ENCODE assay signal across 8 cellular contexts in genomic region chr2:242088044-242088443, GRCh38.
DNase-seq lines count a peak whose midpoint lies in the region; ATAC-seq and TF ChIP-seq lines count a peak whose summit lies in the region.
"Not testable (repeated sequence)": the region's sequence is repeated elsewhere in the genome, so short reads cannot be mapped to it uniquely, and the experiment has no call there.

No MANE protein-coding gene starts in this region.

- not testable (repeated sequence) for H3K9me3 Mint-ChIP-seq in glutamatergic neuron (ENCODE audit: unreplicated experiment); natural killer cell treated with Interleukin-12 subunit alpha and Interleukin-12 subunit beta and Interleukin-15 and Interleukin-18, amount 100 ng/mL, for 72 hours

- 0 to 1% (median 0%) methylated on average over 4 to 26 of the region's 37 CpGs for WGBS in adrenal gland, 4 donors

- TF ChIP-seq POLR2A in adrenal gland (IDR thresholded peaks at IDR 0.05) = not testable (repeated sequence)

- H3K36me3 ChIP-seq in GM06990 (ENCODE audit: control insufficient read depth, insufficient read depth, low read length); SJCRH30; adrenal gland (replicated peaks in 1 of 2); thoracic aorta: not testable (repeated sequence)

- intact Hi-C loops in adrenal gland (cut with DNase I) = not testable (repeated sequence)

- H3K27ac ChIP-seq in SJCRH30 = not testable (repeated sequence)
- H3K27ac ChIP-seq in adrenal gland (peak overlapping the region in 3 of 5 donors; percentile 64 to 84 (median 65)), thoracic aorta (peak overlapping the region in 1 of 2 donors; percentile 15)

- H3K4me3 Mint-ChIP-seq in glutamatergic neuron (ENCODE audit: unreplicated experiment) = peak overlapping the region; percentile 82
- H3K4me3 Mint-ChIP-seq in natural killer cell treated with Interleukin-12 subunit alpha and Interleukin-12 subunit beta and Interleukin-15 and Interleukin-18, amount 100 ng/mL, for 72 hours = peak overlapping the region; percentile 79

- ATAC-seq in GM21717 (IDR thresholded peaks at IDR 0.05; ENCODE audit: unreplicated experiment) (peak; percentile 34), HG03432 (IDR thresholded peaks at IDR 0.05; ENCODE audit: unreplicated experiment) (peak; percentile 35)
- ATAC-seq in natural killer cell treated with Interleukin-12 subunit alpha and Interleukin-12 subunit beta and Interleukin-15 and Interleukin-18, amount 100 ng/mL, for 72 hours = peak; percentile 52
- not testable (repeated sequence) for ATAC-seq in thoracic aorta (ENCODE audit: insufficient number of reproducible peaks, low FRiP score, low read depth)

- H3K4me3 ChIP-seq in GM06990 (replicated peaks; ENCODE audit: low read depth, low read length) = peak overlapping the region; percentile 56
- peak overlapping the region; percentile 96 for H3K4me3 ChIP-seq in SJCRH30
- peak overlapping the region; percentile 14 to 91 (median 50) for H3K4me3 ChIP-seq in adrenal gland
- peak overlapping the region; percentile 100 for H3K4me3 ChIP-seq in thoracic aorta

- TF ChIP-seq CTCF in GM06990 (IDR thresholded peaks at IDR 0.05; ENCODE audit: insufficient read depth, low read length, poor library complexity, severe bottlenecking); adrenal gland (IDR thresholded peaks at IDR 0.05); glutamatergic neuron (IDR thresholded peaks at IDR 0.05; ENCODE audit: partially characterized antibody, unreplicated experiment); thoracic aorta (IDR thresholded peaks at IDR 0.05): not testable (repeated sequence)

- not testable (repeated sequence) for H3K27ac Mint-ChIP-seq in glutamatergic neuron (ENCODE audit: unreplicated experiment)
- peak overlapping the region in 1 of 2 donors; percentile 54 for H3K27ac Mint-ChIP-seq in natural killer cell treated with Interleukin-12 subunit alpha and Interleukin-12 subunit beta and Interleukin-15 and Interleukin-18, amount 100 ng/mL, for 72 hours

- H3K27me3 ChIP-seq in GM06990 (replicated peaks; ENCODE audit: control insufficient read depth, insufficient read depth, low read length); SJCRH30; adrenal gland; thoracic aorta (replicated peaks; ENCODE audit: insufficient read depth): not testable (repeated sequence)

- not testable (repeated sequence) for H3K27me3 Mint-ChIP-seq in glutamatergic neuron (ENCODE audit: unreplicated experiment); natural killer cell treated with Interleukin-12 subunit alpha and Interleukin-12 subunit beta and Interleukin-15 and Interleukin-18, amount 100 ng/mL, for 72 hours

- H3K36me3 Mint-ChIP-seq in glutamatergic neuron (ENCODE audit: unreplicated experiment); natural killer cell treated with Interleukin-12 subunit alpha and Interleukin-12 subunit beta and Interleukin-15 and Interleukin-18, amount 100 ng/mL, for 72 hours: not testable (repeated sequence)

- not testable (repeated sequence) for H3K9me3 ChIP-seq in SJCRH30 (replicated peaks); adrenal gland (replicated peaks in 1 of 3); thoracic aorta

- DNase-seq in GM06990 (ENCODE audit: extremely low read depth, insufficient read length); SJCRH30; glutamatergic neuron; natural killer cell treated with Interleukin-12 subunit alpha and Interleukin-12 subunit beta and Interleukin-15 and Interleukin-18, amount 100 ng/mL, for 72 hours (ENCODE audit: low spot score); thoracic aorta (ENCODE audit: low spot score): not testable (repeated sequence)
- DNase-seq in adrenal gland = peak in 5 of 7 donors; percentile 23 to 49 (median 26)

- H3K4me1 ChIP-seq in SJCRH30; adrenal gland (replicated peaks in 1 of 2): not testable (repeated sequence)
- peaks cover 5 to 12% of the 10 kb centered on the region in 2 donors for H3K4me1 ChIP-seq in thoracic aorta (ENCODE audit: control insufficient read depth in 1 of 2, low read depth in 2 of 2)

- not testable (repeated sequence) for H3K4me1 Mint-ChIP-seq in glutamatergic neuron (ENCODE audit: low read depth, unreplicated experiment)
- H3K4me1 Mint-ChIP-seq in natural killer cell treated with Interleukin-12 subunit alpha and Interleukin-12 subunit beta and Interleukin-15 and Interleukin-18, amount 100 ng/mL, for 72 hours (ENCODE audit: low read depth in 2 of 2) = peaks cover 19 to 34% of the 10 kb centered on the region in 2 donors

Comparison
In these comparisons a context has a peak if more than half of its experiments do, and no peak if none do; other contexts are left out.
1. H3K4me3 ChIP-seq: peak in every context shown above with its lines; median percentile 100 in thoracic aorta; 96 in SJCRH30; 56 in GM06990; 50 in adrenal gland.